Comparison of ENCODE assay signal across 1 cellular context in the genomic region with DNA sequence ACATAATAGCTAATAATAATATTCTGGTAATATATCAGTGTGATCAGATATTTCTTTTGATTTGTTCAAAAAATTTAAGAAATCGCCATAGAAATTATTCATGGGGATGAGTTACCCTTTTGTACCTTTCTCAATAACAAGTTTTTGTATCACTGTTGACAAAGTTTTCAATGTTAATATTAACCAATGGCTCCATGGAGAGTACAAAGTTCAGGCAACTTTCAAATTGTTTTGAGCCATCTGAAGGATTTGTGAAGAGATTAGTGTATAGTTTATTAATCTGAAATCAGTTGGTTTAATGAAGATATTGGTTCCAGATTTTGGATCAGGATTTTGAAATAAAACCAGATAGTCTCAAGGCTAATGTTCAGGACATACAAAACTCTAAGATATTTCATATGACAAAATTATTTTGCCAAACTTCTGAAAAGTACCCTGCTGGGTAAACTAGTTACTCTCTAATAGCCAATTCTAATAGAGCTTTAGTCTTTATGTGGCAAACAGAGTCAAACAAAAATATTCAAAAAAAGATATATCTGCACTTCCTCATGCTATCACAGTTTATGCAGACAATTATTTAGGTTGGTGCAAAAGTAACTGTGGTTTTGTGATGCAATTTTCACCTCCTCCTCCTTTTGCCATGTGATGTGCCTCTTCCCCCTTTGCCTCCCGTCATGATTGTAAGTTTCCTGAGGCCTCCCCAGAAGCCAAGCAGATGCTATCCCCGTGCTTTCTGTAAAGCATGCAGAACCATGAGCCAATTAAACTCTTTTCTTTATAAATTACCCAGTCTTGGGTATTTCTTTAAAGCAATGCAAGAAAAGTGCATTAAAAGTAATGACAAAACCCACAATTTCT.
A peak's percentile ranks its signal among the peaks of the same experiment; 100 is the strongest.
TF ChIP-seq lines count a peak whose summit lies in the region.

No MANE protein-coding gene starts in this region.

TF ChIP-seq in HepG2, 621 proteins besides CTCF, POLR2A, EP300 and RAD21 (continued from another document):
- TF ChIP-seq, protein P1, sequence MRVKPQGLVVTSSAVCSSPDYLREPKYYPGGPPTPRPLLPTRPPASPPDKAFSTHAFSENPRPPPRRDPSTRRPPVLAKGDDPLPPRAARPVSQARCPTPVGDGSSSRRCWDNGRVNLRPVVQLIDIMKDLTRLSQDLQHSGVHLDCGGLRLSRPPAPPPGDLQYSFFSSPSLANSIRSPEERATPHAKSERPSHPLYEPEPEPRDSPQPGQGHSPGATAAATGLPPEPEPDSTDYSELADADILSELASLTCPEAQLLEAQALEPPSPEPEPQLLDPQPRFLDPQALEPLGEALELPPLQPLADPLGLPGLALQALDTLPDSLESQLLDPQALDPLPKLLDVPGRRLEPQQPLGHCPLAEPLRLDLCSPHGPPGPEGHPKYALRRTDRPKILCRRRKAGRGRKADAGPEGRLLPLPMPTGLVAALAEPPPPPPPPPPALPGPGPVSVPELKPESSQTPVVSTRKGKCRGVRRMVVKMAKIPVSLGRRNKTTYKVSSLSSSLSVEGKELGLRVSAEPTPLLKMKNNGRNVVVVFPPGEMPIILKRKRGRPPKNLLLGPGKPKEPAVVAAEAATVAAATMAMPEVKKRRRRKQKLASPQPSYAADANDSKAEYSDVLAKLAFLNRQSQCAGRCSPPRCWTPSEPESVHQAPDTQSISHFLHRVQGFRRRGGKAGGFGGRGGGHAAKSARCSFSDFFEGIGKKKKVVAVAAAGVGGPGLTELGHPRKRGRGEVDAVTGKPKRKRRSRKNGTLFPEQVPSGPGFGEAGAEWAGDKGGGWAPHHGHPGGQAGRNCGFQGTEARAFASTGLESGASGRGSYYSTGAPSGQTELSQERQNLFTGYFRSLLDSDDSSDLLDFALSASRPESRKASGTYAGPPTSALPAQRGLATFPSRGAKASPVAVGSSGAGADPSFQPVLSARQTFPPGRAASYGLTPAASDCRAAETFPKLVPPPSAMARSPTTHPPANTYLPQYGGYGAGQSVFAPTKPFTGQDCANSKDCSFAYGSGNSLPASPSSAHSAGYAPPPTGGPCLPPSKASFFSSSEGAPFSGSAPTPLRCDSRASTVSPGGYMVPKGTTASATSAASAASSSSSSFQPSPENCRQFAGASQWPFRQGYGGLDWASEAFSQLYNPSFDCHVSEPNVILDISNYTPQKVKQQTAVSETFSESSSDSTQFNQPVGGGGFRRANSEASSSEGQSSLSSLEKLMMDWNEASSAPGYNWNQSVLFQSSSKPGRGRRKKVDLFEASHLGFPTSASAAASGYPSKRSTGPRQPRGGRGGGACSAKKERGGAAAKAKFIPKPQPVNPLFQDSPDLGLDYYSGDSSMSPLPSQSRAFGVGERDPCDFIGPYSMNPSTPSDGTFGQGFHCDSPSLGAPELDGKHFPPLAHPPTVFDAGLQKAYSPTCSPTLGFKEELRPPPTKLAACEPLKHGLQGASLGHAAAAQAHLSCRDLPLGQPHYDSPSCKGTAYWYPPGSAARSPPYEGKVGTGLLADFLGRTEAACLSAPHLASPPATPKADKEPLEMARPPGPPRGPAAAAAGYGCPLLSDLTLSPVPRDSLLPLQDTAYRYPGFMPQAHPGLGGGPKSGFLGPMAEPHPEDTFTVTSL (CRISPR knock-in tag; IDR thresholded peaks at IDR 0.05; ENCODE audit: borderline replicate concordance), result peak; percentile 16; the same call in 1 of the 2 replicates
- no peak for TF ChIP-seq MTA3 (CRISPR knock-in tag; IDR thresholded peaks at IDR 0.05)
- no peak for TF ChIP-seq RARA (CRISPR knock-in tag; IDR thresholded peaks at IDR 0.05)
- TF ChIP-seq ZNF24 (IDR thresholded peaks at IDR 0.05), result no peak
- TF ChIP-seq, protein P2, sequence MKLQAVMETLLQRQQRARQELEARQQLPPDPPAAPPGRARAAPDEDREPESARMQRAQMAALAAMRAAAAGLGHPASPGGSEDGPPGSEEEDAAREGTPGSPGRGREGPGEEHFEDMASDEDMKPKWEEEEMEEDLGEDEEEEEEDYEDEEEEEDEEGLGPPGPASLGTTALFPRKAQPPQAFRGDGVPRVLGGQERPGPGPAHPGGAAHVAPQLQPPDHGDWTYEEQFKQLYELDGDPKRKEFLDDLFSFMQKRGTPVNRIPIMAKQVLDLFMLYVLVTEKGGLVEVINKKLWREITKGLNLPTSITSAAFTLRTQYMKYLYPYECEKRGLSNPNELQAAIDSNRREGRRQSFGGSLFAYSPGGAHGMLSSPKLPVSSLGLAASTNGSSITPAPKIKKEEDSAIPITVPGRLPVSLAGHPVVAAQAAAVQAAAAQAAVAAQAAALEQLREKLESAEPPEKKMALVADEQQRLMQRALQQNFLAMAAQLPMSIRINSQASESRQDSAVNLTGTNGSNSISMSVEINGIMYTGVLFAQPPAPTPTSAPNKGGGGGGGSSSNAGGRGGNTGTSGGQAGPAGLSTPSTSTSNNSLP (IDR thresholded peaks at IDR 0.05; ENCODE audit: low read depth, low read length), result peak; percentile 51; the same call in 1 of the 2 replicates
- peak; percentile 74 for TF ChIP-seq HNF4A (CRISPR knock-in tag; IDR thresholded peaks at IDR 0.05)
- no peak for TF ChIP-seq DPF2 (CRISPR knock-in tag; IDR thresholded peaks at IDR 0.05; ENCODE audit: borderline replicate concordance, low read depth)
- no peak for TF ChIP-seq HNRNPL (IDR thresholded peaks at IDR 0.05; ENCODE audit: low read depth, low read length)
- TF ChIP-seq, protein P3, sequence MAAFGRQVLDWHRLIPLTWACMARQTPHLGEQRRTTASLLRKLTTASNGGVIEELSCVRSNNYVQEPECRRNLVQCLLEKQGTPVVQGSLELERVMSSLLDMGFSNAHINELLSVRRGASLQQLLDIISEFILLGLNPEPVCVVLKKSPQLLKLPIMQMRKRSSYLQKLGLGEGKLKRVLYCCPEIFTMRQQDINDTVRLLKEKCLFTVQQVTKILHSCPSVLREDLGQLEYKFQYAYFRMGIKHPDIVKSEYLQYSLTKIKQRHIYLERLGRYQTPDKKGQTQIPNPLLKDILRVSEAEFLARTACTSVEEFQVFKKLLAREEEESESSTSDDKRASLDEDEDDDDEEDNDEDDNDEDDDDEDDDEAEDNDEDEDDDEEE (CRISPR knock-in tag; IDR thresholded peaks at IDR 0.05), result no peak
- TF ChIP-seq EEA1 (CRISPR knock-in tag; IDR thresholded peaks at IDR 0.05; ENCODE audit: borderline replicate concordance), result no peak
- TF ChIP-seq, protein P4, sequence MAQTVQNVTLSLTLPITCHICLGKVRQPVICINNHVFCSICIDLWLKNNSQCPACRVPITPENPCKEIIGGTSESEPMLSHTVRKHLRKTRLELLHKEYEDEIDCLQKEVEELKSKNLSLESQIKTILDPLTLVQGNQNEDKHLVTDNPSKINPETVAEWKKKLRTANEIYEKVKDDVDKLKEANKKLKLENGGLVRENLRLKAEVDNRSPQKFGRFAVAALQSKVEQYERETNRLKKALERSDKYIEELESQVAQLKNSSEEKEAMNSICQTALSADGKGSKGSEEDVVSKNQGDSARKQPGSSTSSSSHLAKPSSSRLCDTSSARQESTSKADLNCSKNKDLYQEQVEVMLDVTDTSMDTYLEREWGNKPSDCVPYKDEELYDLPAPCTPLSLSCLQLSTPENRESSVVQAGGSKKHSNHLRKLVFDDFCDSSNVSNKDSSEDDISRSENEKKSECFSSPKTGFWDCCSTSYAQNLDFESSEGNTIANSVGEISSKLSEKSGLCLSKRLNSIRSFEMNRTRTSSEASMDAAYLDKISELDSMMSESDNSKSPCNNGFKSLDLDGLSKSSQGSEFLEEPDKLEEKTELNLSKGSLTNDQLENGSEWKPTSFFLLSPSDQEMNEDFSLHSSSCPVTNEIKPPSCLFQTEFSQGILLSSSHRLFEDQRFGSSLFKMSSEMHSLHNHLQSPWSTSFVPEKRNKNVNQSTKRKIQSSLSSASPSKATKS (CRISPR knock-in tag; IDR thresholded peaks at IDR 0.05), result no peak
- no peak for TF ChIP-seq KMT2A (CRISPR knock-in tag; IDR thresholded peaks at IDR 0.05)
